ENCODE assay signal across 8 cellular contexts in the genomic region with DNA sequence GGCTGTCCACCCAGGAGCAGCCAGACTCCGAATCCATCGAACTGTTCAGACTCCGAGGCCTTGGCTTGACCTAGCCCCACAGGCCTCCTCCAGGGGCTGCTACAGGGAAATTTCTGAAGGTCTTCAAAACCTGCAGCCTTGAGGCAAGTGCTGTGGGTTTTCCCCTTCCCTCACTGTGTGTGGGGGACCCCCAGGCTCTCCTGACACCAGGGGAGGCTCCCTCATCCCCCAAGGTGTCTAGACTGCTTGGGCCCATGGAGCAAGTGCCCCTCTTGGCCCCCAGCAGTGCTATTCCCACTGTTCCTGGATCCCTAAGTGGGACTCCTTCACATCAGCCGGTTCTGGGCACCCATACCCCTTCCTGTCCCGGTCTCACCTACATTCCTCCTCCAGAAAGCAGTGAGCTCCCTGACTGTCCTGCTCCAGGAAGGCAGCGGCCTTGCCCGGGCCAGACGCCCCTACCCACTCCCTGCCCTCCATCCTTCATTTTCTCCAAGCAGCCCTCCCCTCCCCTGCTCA. TPM values are rescaled to one million over a fixed set of nuclear protein-coding genes. Genes with fewer than 3 reads are reported as not detected.
A peak's percentile ranks its signal among the peaks of the same experiment; 100 is the strongest.
DNase-seq lines count a peak whose midpoint lies in the region; ATAC-seq, FAIRE-seq and TF ChIP-seq lines count a peak whose summit lies in the region.

No MANE protein-coding gene starts in this region.

- intact Hi-C loops in activated T-helper 1 cell treated with anti-CD3 and anti-CD28 coated beads, Interleukin-12 subunit alpha, Interleukin-12 subunit beta, Interleukin-2, Interleukin-4 antibody, amounts not matched to agents 30 ng/mL and 10 ng/mL and 1 ng/mL, durations not matched to agents 14 hours and 24 hours and 36 hours (cut with micrococcal nuclease), result loop anchor here (1.0 kb wide), 2 partner anchors 15 to 32 kb away; a partner anchor contains a TSS

- H3K4me3 Mint-ChIP-seq in activated T-helper 1 cell treated with anti-CD3 and anti-CD28 coated beads, Interleukin-12 subunit alpha, Interleukin-12 subunit beta, Interleukin-2, Interleukin-4 antibody, amounts not matched to agents 30 ng/mL and 10 ng/mL and 1 ng/mL, durations not matched to agents 14 hours and 24 hours and 36 hours, result peak overlapping the region; percentile 84
- peak overlapping the region; percentile 81 for H3K4me3 Mint-ChIP-seq in stimulated activated effector memory CD8-positive, alpha-beta T cell treated with anti-CD3 and anti-CD28 coated beads, Interleukin-12 subunit alpha, Interleukin-12 subunit beta, amount 100 ng/mL, for 72 hours

- no peak for FAIRE-seq in GM12892 (lab: Jason Lieb, UNC)

- no peak overlapping the region for H3K27ac Mint-ChIP-seq in activated T-helper 1 cell treated with anti-CD3 and anti-CD28 coated beads, Interleukin-12 subunit alpha, Interleukin-12 subunit beta, Interleukin-2, Interleukin-4 antibody, amounts not matched to agents 30 ng/mL and 10 ng/mL and 1 ng/mL, durations not matched to agents 14 hours and 24 hours and 36 hours
- peak overlapping the region; percentile 91 for H3K27ac Mint-ChIP-seq in stimulated activated effector memory CD8-positive, alpha-beta T cell treated with anti-CD3 and anti-CD28 coated beads, Interleukin-12 subunit alpha, Interleukin-12 subunit beta, amount 100 ng/mL, for 72 hours

- H3K36me3 ChIP-seq in H7 (replicated peaks; ENCODE audit: control insufficient read depth, insufficient read depth, low read length) (no peaks in the 10 kb centered on the region), iPS-18a (ENCODE audit: control insufficient read depth, low read depth, low read length) (no peaks in the 10 kb centered on the region)

- TF ChIP-seq POLR2A in GM12892 (IDR thresholded peaks at IDR 0.05; ENCODE audit: low read depth, low read length), result no peak

- peaks cover 12% of the 10 kb centered on the region for H3K27me3 Mint-ChIP-seq in activated T-helper 1 cell treated with anti-CD3 and anti-CD28 coated beads, Interleukin-12 subunit alpha, Interleukin-12 subunit beta, Interleukin-2, Interleukin-4 antibody, amounts not matched to agents 30 ng/mL and 10 ng/mL and 1 ng/mL, durations not matched to agents 14 hours and 24 hours and 36 hours (ENCODE audit: insufficient read depth)

- H3K27me3 ChIP-seq in H7 (ENCODE audit: control insufficient read depth, insufficient read depth, low read length), result peaks cover 2% of the 10 kb centered on the region
- peaks cover 26% of the 10 kb centered on the region for H3K27me3 ChIP-seq in iPS-18a (ENCODE audit: control insufficient read depth, insufficient read depth, low read length)

- H3K9me3 ChIP-seq in iPS-18a (ENCODE audit: control insufficient read depth, low read depth, low read length), result no peaks in the 10 kb centered on the region

- H3K27ac ChIP-seq in iPS-18a (ENCODE audit: low read length), result no peak overlapping the region

- ATAC-seq in stimulated activated effector memory CD8-positive, alpha-beta T cell treated with anti-CD3 and anti-CD28 coated beads, Interleukin-12 subunit alpha, Interleukin-12 subunit beta, amount 100 ng/mL, for 72 hours, result no peak

- H3K4me1 ChIP-seq in iPS-18a (ENCODE audit: control insufficient read depth, low read depth, low read length), result peaks cover 16% of the 10 kb centered on the region

- peak overlapping the region; percentile 74 for H3K4me3 ChIP-seq in H7 (ENCODE audit: insufficient read depth, low read depth, low read length)
- peak overlapping the region; percentile 50 for H3K4me3 ChIP-seq in iPS-18a (ENCODE audit: low read length)

- H3K9me3 Mint-ChIP-seq in activated T-helper 1 cell treated with anti-CD3 and anti-CD28 coated beads, Interleukin-12 subunit alpha, Interleukin-12 subunit beta, Interleukin-2, Interleukin-4 antibody, amounts not matched to agents 30 ng/mL and 10 ng/mL and 1 ng/mL, durations not matched to agents 14 hours and 24 hours and 36 hours, result no peaks in the 10 kb centered on the region
- no peaks in the 10 kb centered on the region for H3K9me3 Mint-ChIP-seq in stimulated activated effector memory CD8-positive, alpha-beta T cell treated with anti-CD3 and anti-CD28 coated beads, Interleukin-12 subunit alpha, Interleukin-12 subunit beta, amount 100 ng/mL, for 72 hours

- no peaks in the 10 kb centered on the region for H3K36me3 Mint-ChIP-seq in activated T-helper 1 cell treated with anti-CD3 and anti-CD28 coated beads, Interleukin-12 subunit alpha, Interleukin-12 subunit beta, Interleukin-2, Interleukin-4 antibody, amounts not matched to agents 30 ng/mL and 10 ng/mL and 1 ng/mL, durations not matched to agents 14 hours and 24 hours and 36 hours (ENCODE audit: low read depth)
- no peaks in the 10 kb centered on the region for H3K36me3 Mint-ChIP-seq in stimulated activated effector memory CD8-positive, alpha-beta T cell treated with anti-CD3 and anti-CD28 coated beads, Interleukin-12 subunit alpha, Interleukin-12 subunit beta, amount 100 ng/mL, for 72 hours

- peak overlapping the region; percentile 12 for H3K9ac ChIP-seq in iPS-18a (ENCODE audit: low read length)

- H3K4me1 Mint-ChIP-seq in activated T-helper 1 cell treated with anti-CD3 and anti-CD28 coated beads, Interleukin-12 subunit alpha, Interleukin-12 subunit beta, Interleukin-2, Interleukin-4 antibody, amounts not matched to agents 30 ng/mL and 10 ng/mL and 1 ng/mL, durations not matched to agents 14 hours and 24 hours and 36 hours (ENCODE audit: low read depth), result no peaks in the 10 kb centered on the region
- H3K4me1 Mint-ChIP-seq in stimulated activated effector memory CD8-positive, alpha-beta T cell treated with anti-CD3 and anti-CD28 coated beads, Interleukin-12 subunit alpha, Interleukin-12 subunit beta, amount 100 ng/mL, for 72 hours, result peaks cover 14% of the 10 kb centered on the region

- DNase-seq in H7 (peak; percentile 10), GM12892 (ENCODE audit: insufficient read length) (no peak), DMS153 treated with DMSO at 0.1 percent for 48 hours (lab: John Stamatoyannopoulos, UW; ENCODE audit: unreplicated experiment) (no peak), NCI-H1694 treated with DMSO at 0.1 percent for 48 hours (lab: John Stamatoyannopoulos, UW) (no peak)
- no peak for DNase-seq in activated T-helper 1 cell treated with anti-CD3 and anti-CD28 coated beads, Interleukin-12 subunit alpha, Interleukin-12 subunit beta, Interleukin-2, Interleukin-4 antibody, amounts not matched to agents 30 ng/mL and 10 ng/mL and 1 ng/mL, durations not matched to agents 14 hours and 24 hours and 36 hours (ENCODE audit: low spot score)
- peak in 1 of 2 donors; percentile 53 for DNase-seq in stimulated activated effector memory CD8-positive, alpha-beta T cell treated with anti-CD3 and anti-CD28 coated beads, Interleukin-12 subunit alpha, Interleukin-12 subunit beta, amount 100 ng/mL, for 72 hours (ENCODE audit: low spot score in 2 of 2)
- DNase-seq in activated CD4-positive, alpha-beta T cell treated with anti-CD3 and anti-CD28 coated beads for 4 hours, result no peak

RNA-seq across cellular contexts. Expression of a gene that starts 0.8 kb away (rescaled TPM):
- total RNA-seq in H7 (2014; rRNA removed; shearing (Covaris generic)), result 7.9 and 8.2 TPM in 2 replicates
- 5.8 and 6.1 TPM in 2 replicates for total RNA-seq in activated T-helper 1 cell treated with anti-CD3 and anti-CD28 coated beads, Interleukin-12 subunit alpha, Interleukin-12 subunit beta, Interleukin-2, Interleukin-4 antibody, amounts not matched to agents 30 ng/mL and 10 ng/mL and 1 ng/mL, durations not matched to agents 14 hours and 24 hours and 36 hours
- polyA plus RNA-seq in GM12892 (2012; ENCODE audit: missing spikeins), result 6.6 TPM

RNA-seq across cellular contexts. Expression of a gene that starts 15.4 kb away (rescaled TPM):
- total RNA-seq in H7 (2014; rRNA removed; shearing (Covaris generic)), result 38.9 and 42.2 TPM in 2 replicates
- total RNA-seq in activated T-helper 1 cell treated with anti-CD3 and anti-CD28 coated beads, Interleukin-12 subunit alpha, Interleukin-12 subunit beta, Interleukin-2, Interleukin-4 antibody, amounts not matched to agents 30 ng/mL and 10 ng/mL and 1 ng/mL, durations not matched to agents 14 hours and 24 hours and 36 hours, result 10.2 and 12.3 TPM in 2 replicates
- polyA plus RNA-seq in GM12892 (2012; ENCODE audit: missing spikeins), result 4.7 TPM

RNA-seq across cellular contexts. Expression of a gene that starts 31.5 kb away (rescaled TPM):
- 388 and 484 TPM in 2 replicates for total RNA-seq in H7 (2014; rRNA removed; shearing (Covaris generic))
- total RNA-seq in activated T-helper 1 cell treated with anti-CD3 and anti-CD28 coated beads, Interleukin-12 subunit alpha, Interleukin-12 subunit beta, Interleukin-2, Interleukin-4 antibody, amounts not matched to agents 30 ng/mL and 10 ng/mL and 1 ng/mL, durations not matched to agents 14 hours and 24 hours and 36 hours, result 203 and 205 TPM in 2 replicates
- 335 TPM for polyA plus RNA-seq in GM12892 (2012; ENCODE audit: missing spikeins)

RNA-seq across cellular contexts. Expression of a gene that starts 54.9 kb away (rescaled TPM):
- total RNA-seq in H7 (2014; rRNA removed; shearing (Covaris generic)), result 36.8 and 38.8 TPM in 2 replicates
- 29.3 and 30.0 TPM in 2 replicates for total RNA-seq in activated T-helper 1 cell treated with anti-CD3 and anti-CD28 coated beads, Interleukin-12 subunit alpha, Interleukin-12 subunit beta, Interleukin-2, Interleukin-4 antibody, amounts not matched to agents 30 ng/mL and 10 ng/mL and 1 ng/mL, durations not matched to agents 14 hours and 24 hours and 36 hours
- 35.9 TPM for polyA plus RNA-seq in GM12892 (2012; ENCODE audit: missing spikeins)
